ENCODE assay signal across 8 cellular contexts in genomic region chr12:50314629-50315312, GRCh38. TPM values are rescaled to one million over a fixed set of nuclear protein-coding genes. Genes with fewer than 3 reads are reported as not detected.
DNase-seq lines count a peak whose midpoint lies in the region; ATAC-seq and TF ChIP-seq lines count a peak whose summit lies in the region.

No MANE protein-coding gene starts in this region.

- H3K9me3 Mint-ChIP-seq in WTC11: no peaks in the 10 kb centered on the region
- no peaks in the 10 kb centered on the region for H3K9me3 Mint-ChIP-seq in stimulated activated memory B cell treated with anti-CD40 and anti-IgM and Interleukin-4, amounts not matched to agents 10 μg/mL and 1 μg/mL and 100 μg/mL, for 72 hours

- H3K27ac ChIP-seq in MM.1S (ENCODE audit: low read length): no peak overlapping the region
- H3K27ac ChIP-seq in vagina: no peak overlapping the region

- H3K27me3 ChIP-seq in MM.1S (replicated peaks; ENCODE audit: insufficient read depth, low read length): no peaks in the 10 kb centered on the region
- no peaks in the 10 kb centered on the region for H3K27me3 ChIP-seq in vagina

- no peaks in the 10 kb centered on the region for H4K20me1 ChIP-seq in MM.1S (ENCODE audit: insufficient read depth, low read length)

- no peaks in the 10 kb centered on the region for H3K9me3 ChIP-seq in MM.1S (replicated peaks; ENCODE audit: insufficient read depth, low read length)
- H3K9me3 ChIP-seq in vagina: no peaks in the 10 kb centered on the region

- H3K36me3 Mint-ChIP-seq in WTC11: no peaks in the 10 kb centered on the region
- peaks cover 5% of the 10 kb centered on the region for H3K36me3 Mint-ChIP-seq in stimulated activated memory B cell treated with anti-CD40 and anti-IgM and Interleukin-4, amounts not matched to agents 10 μg/mL and 1 μg/mL and 100 μg/mL, for 72 hours

- CTCF ChIA-PET in WTC11 (lab: Charles Lee): interaction anchor here (0.5 to 3.7 kb wide), 59 partner anchors 8 to 1436 kb away, joined by 3 to 61 read pairs (median 4); partner anchors contain the start of genes CERS5, COX14, GPD1 and LIMA1

- no peak overlapping the region for H3K4me2 ChIP-seq in MM.1S (ENCODE audit: low read depth, low read length)

- TF ChIP-seq CTCF in MM.1S (IDR thresholded peaks at IDR 0.05; ENCODE audit: low read length): peak; percentile 26; the same call in 1 of the 2 replicates
- TF ChIP-seq CTCF in WTC11 (IDR thresholded peaks at IDR 0.05): peak; percentile 44; the same call in 1 of the 2 replicates
- TF ChIP-seq CTCF in vagina (IDR thresholded peaks at IDR 0.05): peak; percentile 57 to 69 (median 65)

- no peaks in the 10 kb centered on the region for H3K36me3 ChIP-seq in MM.1S (replicated peaks; ENCODE audit: insufficient read depth, low read length)
- H3K36me3 ChIP-seq in vagina: no peaks in the 10 kb centered on the region

- DNase-seq in GM04504 (ENCODE audit: low read depth): peak; percentile 32
- no peak for DNase-seq in MM.1S
- DNase-seq in WTC11 (ENCODE audit: low spot score): peak; percentile 16
- DNase-seq in iPS-NIHi11 (ENCODE audit: low spot score): peak; percentile 68
- no peak for DNase-seq in vagina (ENCODE audit: extremely low spot score in 2 of 2)
- no peak for DNase-seq in head of caudate nucleus
- no peak for DNase-seq in NCI-H1930 (lab: John Stamatoyannopoulos, UW)

- H3K9me2 ChIP-seq in MM.1S (replicated peaks; ENCODE audit: insufficient read depth, low read length): no peaks in the 10 kb centered on the region

- no peak overlapping the region for H2AFZ ChIP-seq in MM.1S (ENCODE audit: low read length)

- peak; percentile 74 for ATAC-seq in WTC11
- ATAC-seq in stimulated activated memory B cell treated with anti-CD40 and anti-IgM and Interleukin-4, amounts not matched to agents 10 μg/mL and 1 μg/mL and 100 μg/mL, for 72 hours: no peak

- no peak overlapping the region for H3K9ac ChIP-seq in MM.1S (ENCODE audit: low read length)

- no peaks in the 10 kb centered on the region for H3F3A ChIP-seq in MM.1S (ENCODE audit: insufficient read depth, low read length)

- POLR2A ChIA-PET in WTC11 (lab: Charles Lee): interaction anchor here (0.5 to 1.1 kb wide), 4 partner anchors 49 to 217 kb away, joined by 3 to 5 read pairs (median 3); partner anchors contain the start of gene CERS5

- intact Hi-C loops in vagina (cut with DNase I) (loop anchor here (10.0 kb wide), 1 partner anchor 240 kb away; no protein-coding TSS in a partner anchor), head of caudate nucleus (cut with DNase I) (no loop called here)

- no peak overlapping the region; the same call in 1 of the 2 replicates for H3K27ac Mint-ChIP-seq in WTC11
- no peak overlapping the region for H3K27ac Mint-ChIP-seq in stimulated activated memory B cell treated with anti-CD40 and anti-IgM and Interleukin-4, amounts not matched to agents 10 μg/mL and 1 μg/mL and 100 μg/mL, for 72 hours

- H3K4me1 Mint-ChIP-seq in WTC11: peaks cover 10% of the 10 kb centered on the region
- H3K4me1 Mint-ChIP-seq in stimulated activated memory B cell treated with anti-CD40 and anti-IgM and Interleukin-4, amounts not matched to agents 10 μg/mL and 1 μg/mL and 100 μg/mL, for 72 hours: no peaks in the 10 kb centered on the region

- no peak overlapping the region for H3K4me3 Mint-ChIP-seq in WTC11
- H3K4me3 Mint-ChIP-seq in stimulated activated memory B cell treated with anti-CD40 and anti-IgM and Interleukin-4, amounts not matched to agents 10 μg/mL and 1 μg/mL and 100 μg/mL, for 72 hours: no peak overlapping the region

- no peaks in the 10 kb centered on the region for H3K27me3 Mint-ChIP-seq in WTC11 (ENCODE audit: low read depth)
- H3K27me3 Mint-ChIP-seq in stimulated activated memory B cell treated with anti-CD40 and anti-IgM and Interleukin-4, amounts not matched to agents 10 μg/mL and 1 μg/mL and 100 μg/mL, for 72 hours: no peaks in the 10 kb centered on the region

- no peak for TF ChIP-seq POLR2A in vagina (IDR thresholded peaks at IDR 0.05)

- no peak overlapping the region for H3K4me3 ChIP-seq in MM.1S (ENCODE audit: low read length)
- no peak overlapping the region for H3K4me3 ChIP-seq in vagina

- no peaks in the 10 kb centered on the region for H3K79me2 ChIP-seq in MM.1S (ENCODE audit: low read length)

- H3K4me1 ChIP-seq in MM.1S (ENCODE audit: low read length): no peaks in the 10 kb centered on the region
- H3K4me1 ChIP-seq in vagina: peaks cover 17% of the 10 kb centered on the region

TF ChIP-seq in WTC11, 78 proteins besides CTCF, POLR2A, EP300 and RAD21:
- TF ChIP-seq FOXK1 (CRISPR knock-in tag; IDR thresholded peaks at IDR 0.05): no peak

RNA-seq across cellular contexts. Expression of gene LIMA1, which starts 31.5 kb away (rescaled TPM):
- total RNA-seq in WTC11 (2021) (30.8 to 41.2 TPM (median 31.2 TPM) in 3 replicates), vagina (99.2 TPM)

Comparison
In these comparisons a context has a peak if more than half of its experiments do, and no peak if none do; other contexts are left out.
1. DNase-seq: peak in GM04504 (single experiment), WTC11 (single experiment) and iPS-NIHi11 (single experiment); none in MM.1S (single experiment), vagina (0 of 2), head of caudate nucleus (0 of 42) and NCI-H1930 (0 of 2).
2. Peak in every context shown above with its lines, with median percentiles within 50 percentile points of each other: CTCF ChIP-seq.